In genomic region chr19:39400997-39401548, GRCh38 we compare ENCODE assay signal across 8 cellular contexts. TPM values are rescaled to one million over a fixed set of nuclear protein-coding genes. Genes with fewer than 3 reads are reported as not detected.
A peak's percentile ranks its signal among the peaks of the same experiment; 100 is the strongest.
DNase-seq lines count a peak whose midpoint lies in the region; ATAC-seq, FAIRE-seq and TF ChIP-seq lines count a peak whose summit lies in the region.

No MANE protein-coding gene starts in this region.

- H3K27ac ChIP-seq in Panc1 (ENCODE audit: low read length) (peak overlapping the region; percentile 90), esophagus muscularis mucosa (replicated peaks in 1 of 4) (peak overlapping the region; percentile 99 to 100 (median 100)), skin epidermis (peak overlapping the region; percentile 16 to 100 (median 100))

- DNase-seq in Panc1 (ENCODE audit: low read depth, low spot score) (no peak), esophagus muscularis mucosa (ENCODE audit: extremely low spot score) (no peak), NCI-H748 (lab: John Stamatoyannopoulos, UW; ENCODE audit: unreplicated experiment) (no peak), COLO668 (lab: John Stamatoyannopoulos, UW; ENCODE audit: unreplicated experiment) (no peak), GM12892 (ENCODE audit: insufficient read length) (no peak)

- intact Hi-C loops in Panc1 (cut with micrococcal nuclease; ENCODE audit: unreplicated experiment), result no loop called here
- intact Hi-C loops in esophagus muscularis mucosa (cut with DNase I), result no loop called here

- H3K9me3 ChIP-seq in Panc1 (ENCODE audit: control insufficient read depth, insufficient read depth, low read depth, low read length) (no peaks in the 10 kb centered on the region), esophagus muscularis mucosa (no peaks in the 10 kb centered on the region)

- CTCF ChIA-PET in Panc1 (lab: Charles Lee), result interaction anchor here (0.6 to 7.4 kb wide), 14 partner anchors 10 to 754 kb away, joined by 3 to 280 read pairs (median 7); partner anchors contain the start of genes EID2B, MED29, PAF1 and PLEKHG2

- H3K4me3 ChIP-seq in Panc1 (ENCODE audit: low read depth in 2 of 2, low read length in 2 of 2) (peak overlapping the region in 1 of 2 experiments; percentile 55; a peak in 2 of 4 replicates), esophagus muscularis mucosa (no peak overlapping the region), skin epidermis (no peak overlapping the region)

- H3K36me3 ChIP-seq in Panc1 (ENCODE audit: control insufficient read depth, insufficient read depth, low read length) (no peaks in the 10 kb centered on the region), esophagus muscularis mucosa (peaks cover 0 to 11% (median 8%) of the 10 kb centered on the region in 4 donors)

- H3K27me3 ChIP-seq in Panc1 (ENCODE audit: control insufficient read depth, insufficient read depth, low read length), result no peaks in the 10 kb centered on the region
- H3K27me3 ChIP-seq in esophagus muscularis mucosa, result no peaks in the 10 kb centered on the region

- BruUV-seq in Panc1 (replicated peaks; lab: Mats Ljungman, UMichigan), result no TSS peak

- FAIRE-seq in GM12892 (lab: Jason Lieb, UNC), result no peak

- no peak for TF ChIP-seq EP300 in esophagus muscularis mucosa (IDR thresholded peaks at IDR 0.05)

- H3K4me1 ChIP-seq in Panc1 (ENCODE audit: control insufficient read depth, insufficient read depth, low read length) (peaks cover 86% of the 10 kb centered on the region), esophagus muscularis mucosa (peaks cover 54 to 81% (median 67%) of the 10 kb centered on the region in 4 donors)

- 72% methylated on average over 5 of the region's 6 CpGs for WGBS in esophagus muscularis mucosa

- ATAC-seq in GM18907 (IDR thresholded peaks at IDR 0.05; ENCODE audit: unreplicated experiment) (peak; percentile 3), Panc1 (peak; percentile 2), HG03159 (IDR thresholded peaks at IDR 0.05; ENCODE audit: unreplicated experiment) (no peak)

- TF ChIP-seq CTCF in Panc1 (IDR thresholded peaks at IDR 0.05) (no peak), esophagus muscularis mucosa (IDR thresholded peaks at IDR 0.05) (no peak)

- TF ChIP-seq POLR2A in esophagus muscularis mucosa (IDR thresholded peaks at IDR 0.05; ENCODE audit: low read depth) (no peak), GM12892 (IDR thresholded peaks at IDR 0.05; ENCODE audit: low read depth, low read length) (no peak)

- in situ Hi-C loops in Panc1 (cut with HindIII; ENCODE audit: low pct_unique_long_range_greater_than_20kb, low sequenced_read_pairs), result no loop called here

- POLR2A ChIA-PET in Panc1 (lab: Charles Lee), result interaction anchor here (0.5 to 15.7 kb wide), 20 partner anchors 8 to 761 kb away, joined by 3 to 524 read pairs (median 4); partner anchors contain the start of genes IFNL1, MED29, PAF1 and PLEKHG2

RNA-seq across cellular contexts. Expression of gene ZFP36, which starts 5.6 kb away (rescaled TPM):
- 414 TPM for total RNA-seq in Panc1 (2021; ENCODE audit: unreplicated experiment)
- 369 TPM for polyA plus RNA-seq in Panc1 (2012; ENCODE audit: insufficient read length)
- total RNA-seq in esophagus muscularis mucosa, result 100 to 1,000 TPM; 135 to 577 (median 196) TPM
- polyA plus RNA-seq in GM12892 (2012; ENCODE audit: missing spikeins), result 29.0 TPM

RNA-seq across cellular contexts. Expression of gene MED29, which starts 9.9 kb away (rescaled TPM):
- total RNA-seq in Panc1 (2021; ENCODE audit: unreplicated experiment) (739 TPM), esophagus muscularis mucosa (10 to 100 TPM; 24.9 to 58.0 (median 38.3) TPM)
- polyA plus RNA-seq in Panc1 (2012; ENCODE audit: insufficient read length), result 764 TPM
- polyA plus RNA-seq in GM12892 (2012; ENCODE audit: missing spikeins), result 9.6 TPM

RNA-seq across cellular contexts. Expression of gene PAF1, which starts 10.2 kb away (rescaled TPM):
- total RNA-seq in Panc1 (2021; ENCODE audit: unreplicated experiment), result 901 TPM
- polyA plus RNA-seq in Panc1 (2012; ENCODE audit: insufficient read length), result 1,335 TPM
- 10 to 100 TPM; 31.6 to 47.2 (median 41.5) TPM for total RNA-seq in esophagus muscularis mucosa
- 24.4 TPM for polyA plus RNA-seq in GM12892 (2012; ENCODE audit: missing spikeins)

RNA-seq across cellular contexts. Expression of gene PLEKHG2, which starts 11.4 kb away (rescaled TPM):
- total RNA-seq in Panc1 (2021; ENCODE audit: unreplicated experiment) (1,988 TPM), esophagus muscularis mucosa (10 to 100 TPM; 16.7 to 38.4 (median 22.2) TPM)
- polyA plus RNA-seq in Panc1 (2012; ENCODE audit: insufficient read length), result 2,032 TPM
- 14.7 TPM for polyA plus RNA-seq in GM12892 (2012; ENCODE audit: missing spikeins)

RNA-seq across cellular contexts. Expression of gene RPS16, which starts 34.7 kb away (rescaled TPM):
- total RNA-seq in Panc1 (2021; ENCODE audit: unreplicated experiment) (27,832 TPM), esophagus muscularis mucosa (1,000 to 10,000 TPM; 1,316 to 2,441 (median 1,971) TPM)
- polyA plus RNA-seq in Panc1 (2012; ENCODE audit: insufficient read length), result 38,578 TPM
- 4,399 TPM for polyA plus RNA-seq in GM12892 (2012; ENCODE audit: missing spikeins)

Comparison
In these comparisons a context has a peak if more than half of its experiments do, and no peak if none do; other contexts are left out.
1. RNA of gene MED29, which starts 9.9 kb away (total RNA-seq): 739 TPM in Panc1 (single experiment); 24.9 to 58.0 TPM in esophagus muscularis mucosa; every median in the first group is over 10 times any median in the second.
2. RNA of gene PAF1, which starts 10.2 kb away (total RNA-seq): 901 TPM in Panc1 (single experiment); 31.6 to 47.2 TPM in esophagus muscularis mucosa; every median in the first group is over 10 times any median in the second.
3. Peak in every context shown above with its lines, with median percentiles within 50 percentile points of each other: H3K27ac ChIP-seq.